In the genomic region with DNA sequence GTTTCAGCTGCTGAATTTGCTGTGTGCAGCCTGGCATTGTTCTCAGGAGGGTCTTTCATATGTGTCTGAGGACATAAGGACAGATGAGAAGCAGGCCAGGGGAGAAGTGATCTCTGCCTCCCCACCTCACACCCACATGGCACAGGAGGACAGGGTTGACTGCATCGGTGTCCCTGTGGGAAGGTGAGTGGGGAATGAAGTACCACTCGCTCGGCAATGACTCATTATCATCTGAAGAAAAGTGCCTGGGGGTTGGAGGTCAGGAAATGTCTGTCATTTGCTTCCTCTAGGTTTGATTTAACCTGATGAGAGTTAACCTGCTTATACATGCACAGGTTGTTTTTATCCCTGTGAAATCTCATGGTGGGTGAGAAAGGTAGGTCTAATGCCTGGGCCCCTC, we compare ENCODE assay signal across 20 cellular contexts.
A peak's percentile ranks its signal among the peaks of the same experiment; 100 is the strongest.
DNase-seq lines count a peak whose midpoint lies in the region; ATAC-seq and TF ChIP-seq lines count a peak whose summit lies in the region.
"Had no signal": no experiment of that assay in that cellular context is flagged by ENCODE, and none has a peak within 500 bp of the region (broad histone marks: within the 10 kb centered on the region; RNA-seq: fewer than 3 reads in every experiment).

No MANE protein-coding gene starts in this region.

- H2BK120ac ChIP-seq in H9 (ENCODE audit: low read depth, low read length, poor library complexity, severe bottlenecking), result no peak overlapping the region

- CTCF ChIA-PET in RWPE1 (lab: Yijun Ruan, JAX), result no interaction called here

- no peak overlapping the region for H3K4me3 Mint-ChIP-seq in H9
- H3K4me3 Mint-ChIP-seq: CD4-positive, alpha-beta memory T cell had no signal

- no peak for TF ChIP-seq CTCF in H9 (conservative IDR thresholded peaks at IDR 0.05)
- no peak for TF ChIP-seq CTCF in RWPE1 (conservative IDR thresholded peaks at IDR 0.05; ENCODE audit: low read depth)

- H3K4me2 ChIP-seq in H9 (ENCODE audit: insufficient read depth, insufficient read length, low read length), result no peak overlapping the region

- POLR2A ChIA-PET in RWPE1 (lab: Yijun Ruan, JAX; ENCODE audit: low non-redundant PET), result no interaction called here

- no peak overlapping the region for H2BK12ac ChIP-seq in H9 (ENCODE audit: insufficient read length, low read depth, low read length)

- H3T11ph ChIP-seq in H9 (ENCODE audit: low read length), result no peak overlapping the region

- H3K4ac ChIP-seq in H9 (ENCODE audit: low read depth, low read length), result no peak overlapping the region

- H2BK20ac ChIP-seq in H9 (ENCODE audit: low read depth, low read length, poor library complexity, severe bottlenecking), result no peak overlapping the region

- no CpG with 5 or more reads among the region's 3 CpGs for WGBS in H9 (ENCODE audit: extremely low coverage, insufficient read length, low lambda C conversion rate)

- H3K27ac Mint-ChIP-seq in H9, result no peak overlapping the region; a peak in 1 of 7 replicates
- H3K27ac Mint-ChIP-seq: CD4-positive, alpha-beta memory T cell had no signal

- no peak overlapping the region for H2BK5ac ChIP-seq in H9 (ENCODE audit: insufficient read length, low read length)

- ATAC-seq in sciatic nerve (no peak), HG03135 (IDR thresholded peaks at IDR 0.05; ENCODE audit: unreplicated experiment) (no peak)
- ATAC-seq: HepG2 had no signal

- no peaks in the 10 kb centered on the region for H3K23me2 ChIP-seq in H9 (ENCODE audit: insufficient read length, low read depth, low read length, poor library complexity, severe bottlenecking)

- no peak overlapping the region for H3K23ac ChIP-seq in H9 (ENCODE audit: insufficient read length, low read depth, low read length)

- H3K18ac ChIP-seq in H9 (ENCODE audit: insufficient read length, low read depth, low read length), result peak overlapping the region; percentile 12

- no peak overlapping the region for H2AFZ ChIP-seq in H9 (ENCODE audit: low read length)

- H4K8ac ChIP-seq in H9 (replicated peaks; ENCODE audit: insufficient read length, low read depth, low read length), result no peak overlapping the region

- H3K79me2 ChIP-seq in H9 (ENCODE audit: insufficient read depth, low read length), result no peaks in the 10 kb centered on the region

- H3K14ac ChIP-seq in H9 (ENCODE audit: insufficient read depth, low read length), result no peak overlapping the region

- peaks cover 19 to 22% of the 10 kb centered on the region in 2 experiments for H3K4me1 Mint-ChIP-seq in H9

- intact Hi-C loops in sciatic nerve (cut with DNase I), result no loop called here

- no peak for DNase-seq in H9
- DNase-seq in RWPE1 (ENCODE audit: low spot score), result peak; percentile 42
- peak; percentile 16 for DNase-seq in kidney tubule cell (ENCODE audit: low spot score)
- peak; percentile 18 for DNase-seq in sciatic nerve (ENCODE audit: low spot score)
- no peak for DNase-seq in amniotic stem cell (lab: John Stamatoyannopoulos, UW)
- no peak for DNase-seq in iPS-NIHi11 (ENCODE audit: low spot score)
- DNase-seq: C1 segment of cervical spinal cord; CD4-positive, alpha-beta memory T cell; COR-L47; DND-41; Karpas-422; NCI-H1105; NCI-H1436 treated with DMSO at 0.1 percent for 48 hours; NCI-H187 treated with DMSO at 0.1 percent for 48 hours; NCI-H2107; NCI-H446 treated with DMSO at 0.1 percent for 48 hours; NCI-H526 treated with DMSO at 0.1 percent for 48 hours; SHP77 treated with DMSO at 0.1 percent for 48 hours had no signal

- no peaks in the 10 kb centered on the region for H3K27me3 ChIP-seq in H9 (ENCODE audit: insufficient read depth, low read length)

- H3K9me3 ChIP-seq in H9 (ENCODE audit: control insufficient read depth, low read depth, low read length), result no peaks in the 10 kb centered on the region

- no peaks in the 10 kb centered on the region; a peak in 1 of 5 replicates for H3K9me3 Mint-ChIP-seq in H9
- H3K9me3 Mint-ChIP-seq: CD4-positive, alpha-beta memory T cell had no signal

- H2BK15ac ChIP-seq in H9 (ENCODE audit: low read depth, low read length), result no peak overlapping the region

- no peak overlapping the region for H3K9ac ChIP-seq in H9 (ENCODE audit: extremely low read depth, insufficient read length, low read length)

- no peaks in the 10 kb centered on the region for H4K20me1 ChIP-seq in H9 (ENCODE audit: control insufficient read depth, insufficient read depth, insufficient read length)

- no peaks in the 10 kb centered on the region for H3K79me1 ChIP-seq in H9 (ENCODE audit: insufficient read depth, low read depth, low read length, poor library complexity, severe bottlenecking)

- H3K4me1 ChIP-seq in H9 (ENCODE audit: insufficient read depth, low read length), result peaks cover 6% of the 10 kb centered on the region; the same call in 1 of the 2 replicates

- H3K27me3 Mint-ChIP-seq in H9 (ENCODE audit: low read depth), result peaks cover 10% of the 10 kb centered on the region
- H3K27me3 Mint-ChIP-seq: CD4-positive, alpha-beta memory T cell had no signal

- no peak overlapping the region for H2AK5ac ChIP-seq in H9 (ENCODE audit: insufficient read length, low read length)

- H3K56ac ChIP-seq in H9 (ENCODE audit: insufficient read length, low read depth, low read length), result no peak overlapping the region

- H4K91ac ChIP-seq in H9 (ENCODE audit: insufficient read length, low read depth, low read length), result no peak overlapping the region

- no peak overlapping the region for H4K5ac ChIP-seq in H9 (ENCODE audit: insufficient read length, low read depth, low read length)

- H3K36me3 Mint-ChIP-seq in H9 (ENCODE audit: insufficient read depth in 1 of 3, low read depth in 3 of 3), result no peaks in the 10 kb centered on the region
- H3K36me3 Mint-ChIP-seq: CD4-positive, alpha-beta memory T cell had no signal

- no peak overlapping the region for H3K27ac ChIP-seq in H9 (ENCODE audit: insufficient read length, low read depth, low read length)
- no peak overlapping the region for H3K27ac ChIP-seq in RWPE1

Comparison
In these comparisons a context has a peak if more than half of its experiments do, and no peak if none do; other contexts are left out.
1. DNase-seq: peak in RWPE1 (single experiment), kidney tubule cell (single experiment) and sciatic nerve (single experiment); none in H9 (single experiment), amniotic stem cell (single experiment) and iPS-NIHi11 (single experiment).